28 cellular contexts compared by ENCODE assay signal in genomic region chr5:180908400-180908799, GRCh38. TPM values are rescaled to one million over a fixed set of nuclear protein-coding genes. Genes with fewer than 3 reads are reported as not detected.
"Had no signal": no experiment of that assay in that cellular context is flagged by ENCODE, and none has a peak within 500 bp of the region (broad histone marks: within the 10 kb centered on the region; RNA-seq: fewer than 3 reads in every experiment).

No MANE protein-coding gene starts in this region.

- H3K4me3 ChIP-seq: heart left ventricle, left lung, transverse colon, vagina had no signal

- H3K4me1 ChIP-seq: transverse colon, vagina had no signal

- H3K27ac ChIP-seq: heart left ventricle, transverse colon, vagina, WERI-Rb-1 had no signal

- H3K4me3 Mint-ChIP-seq: activated CD8-positive, alpha-beta T cell treated with anti-CD3 and anti-CD28 coated beads, Interleukin-2, amount 10 ng/mL, durations not matched to agents 7 days and 5 days; activated naive CD8-positive, alpha-beta T cell treated with anti-CD3 and anti-CD28 coated beads, Interleukin-2, amount 50 U/mL, for 24 hours; activated T-helper 1 cell treated with anti-CD3 and anti-CD28 coated beads, Interleukin-12 subunit alpha, Interleukin-12 subunit beta, Interleukin-2, Interleukin-4 antibody, amounts not matched to agents 30 ng/mL and 10 ng/mL and 1 ng/mL, durations not matched to agents 14 hours and 24 hours and 36 hours; natural killer cell; stimulated activated memory B cell treated with anti-CD40 and anti-IgM and Interleukin-4, amounts not matched to agents 10 μg/mL and 1 μg/mL and 100 μg/mL, for 72 hours; T-helper 2 cell treated with Interferon-gamma antibody and Interleukin-4, amounts not matched to agents 5 μg/mL and 100 μg/mL, for 36 hours had no signal

- H3K36me3 Mint-ChIP-seq: natural killer cell; stimulated activated memory B cell treated with anti-CD40 and anti-IgM and Interleukin-4, amounts not matched to agents 10 μg/mL and 1 μg/mL and 100 μg/mL, for 72 hours had no signal

- FAIRE-seq: small intestine, TTC549 had no signal

- ATAC-seq: activated CD8-positive, alpha-beta T cell treated with anti-CD3 and anti-CD28 coated beads, Interleukin-2, amount 10 ng/mL, durations not matched to agents 7 days and 5 days; heart left ventricle; left lung; sciatic nerve had no signal

- H3K4me1 Mint-ChIP-seq: natural killer cell; stimulated activated memory B cell treated with anti-CD40 and anti-IgM and Interleukin-4, amounts not matched to agents 10 μg/mL and 1 μg/mL and 100 μg/mL, for 72 hours had no signal

- H3K27me3 ChIP-seq: left lung, transverse colon, vagina had no signal

- H3K9me3 ChIP-seq: heart left ventricle, left lung, transverse colon, vagina had no signal

- H3K27ac Mint-ChIP-seq: activated CD8-positive, alpha-beta T cell treated with anti-CD3 and anti-CD28 coated beads, Interleukin-2, amount 10 ng/mL, durations not matched to agents 7 days and 5 days; activated naive CD8-positive, alpha-beta T cell treated with anti-CD3 and anti-CD28 coated beads, Interleukin-2, amount 50 U/mL, for 24 hours; activated T-helper 1 cell treated with anti-CD3 and anti-CD28 coated beads, Interleukin-12 subunit alpha, Interleukin-12 subunit beta, Interleukin-2, Interleukin-4 antibody, amounts not matched to agents 30 ng/mL and 10 ng/mL and 1 ng/mL, durations not matched to agents 14 hours and 24 hours and 36 hours; natural killer cell; stimulated activated memory B cell treated with anti-CD40 and anti-IgM and Interleukin-4, amounts not matched to agents 10 μg/mL and 1 μg/mL and 100 μg/mL, for 72 hours; T-helper 2 cell treated with Interferon-gamma antibody and Interleukin-4, amounts not matched to agents 5 μg/mL and 100 μg/mL, for 36 hours had no signal

- DNase-seq: activated CD4-positive, alpha-beta T cell treated with anti-CD3 and anti-CD28 coated beads for 1 hour; activated CD4-positive, alpha-beta T cell treated with anti-CD3 and anti-CD28 coated beads, Interleukin-2, amount 50 U/mL, for 1 hour; activated CD8-positive, alpha-beta T cell treated with anti-CD3 and anti-CD28 coated beads, Interleukin-2, amount 10 ng/mL, durations not matched to agents 7 days and 5 days; activated gamma-delta T cell; activated naive CD4-positive, alpha-beta T cell treated with anti-CD3 and anti-CD28 coated beads, Interleukin-2, amount 50 U/mL, for 16 hours; activated naive CD8-positive, alpha-beta T cell treated with anti-CD3 and anti-CD28 coated beads, Interleukin-2, amount 50 U/mL, for 24 hours; cerebellar nuclear complex; cortex of kidney; heart left ventricle; kidney glomerular epithelial cell; left lung; mammary epithelial cell; midbrain; natural killer cell; occipital lobe; small intestine; transverse colon; WERI-Rb-1 had no signal

- H3K9me3 Mint-ChIP-seq: activated naive CD8-positive, alpha-beta T cell treated with anti-CD3 and anti-CD28 coated beads, Interleukin-2, amount 50 U/mL, for 24 hours; activated T-helper 1 cell treated with anti-CD3 and anti-CD28 coated beads, Interleukin-12 subunit alpha, Interleukin-12 subunit beta, Interleukin-2, Interleukin-4 antibody, amounts not matched to agents 30 ng/mL and 10 ng/mL and 1 ng/mL, durations not matched to agents 14 hours and 24 hours and 36 hours; natural killer cell; stimulated activated memory B cell treated with anti-CD40 and anti-IgM and Interleukin-4, amounts not matched to agents 10 μg/mL and 1 μg/mL and 100 μg/mL, for 72 hours; T-helper 2 cell treated with Interferon-gamma antibody and Interleukin-4, amounts not matched to agents 5 μg/mL and 100 μg/mL, for 36 hours had no signal

- H3K36me3 ChIP-seq: heart left ventricle, left lung, transverse colon, vagina, WERI-Rb-1 had no signal

RNA-seq across cellular contexts. Expression of gene BTNL8, which starts 9.4 kb away (rescaled TPM):
- total RNA-seq: activated CD8-positive, alpha-beta T cell treated with anti-CD3 and anti-CD28 coated beads, Interleukin-2, amount 10 ng/mL, durations not matched to agents 7 days and 5 days; activated T-helper 1 cell treated with anti-CD3 and anti-CD28 coated beads, Interleukin-12 subunit alpha, Interleukin-12 subunit beta, Interleukin-2, Interleukin-4 antibody, amounts not matched to agents 30 ng/mL and 10 ng/mL and 1 ng/mL, durations not matched to agents 14 hours and 24 hours and 36 hours; epithelial cell of proximal tubule; fibroblast of villous mesenchyme; mammary epithelial cell; occipital lobe; posterior vena cava; renal cortical epithelial cell; vagina had no signal
- polyA plus RNA-seq: mammary epithelial cell had no signal
